ENCODE assay signal across 1 cellular context in genomic region chr5:168282120-168282519, GRCh38.
A peak's percentile ranks its signal among the peaks of the same experiment; 100 is the strongest.
TF ChIP-seq lines count a peak whose summit lies in the region.

No MANE protein-coding gene starts in this region.

TF ChIP-seq in H1, 55 proteins besides CTCF, POLR2A, EP300 and RAD21:
- peak; percentile 25; the same call in 1 of the 2 replicates for TF ChIP-seq CEBPB (IDR thresholded peaks at IDR 0.05; ENCODE audit: low read depth, low read length)
- TF ChIP-seq MAX (IDR thresholded peaks at IDR 0.05) = peak; percentile 61
- no peak for TF ChIP-seq TCF12 (IDR thresholded peaks at IDR 0.05; ENCODE audit: low read depth, low read length)
- TF ChIP-seq RXRA (IDR thresholded peaks at IDR 0.05; ENCODE audit: insufficient read depth, low read depth, low read length) = no peak
- TF ChIP-seq FOSL1 (IDR thresholded peaks at IDR 0.05; ENCODE audit: insufficient read depth, low read depth, low read length) = no peak
